In the genomic region with DNA sequence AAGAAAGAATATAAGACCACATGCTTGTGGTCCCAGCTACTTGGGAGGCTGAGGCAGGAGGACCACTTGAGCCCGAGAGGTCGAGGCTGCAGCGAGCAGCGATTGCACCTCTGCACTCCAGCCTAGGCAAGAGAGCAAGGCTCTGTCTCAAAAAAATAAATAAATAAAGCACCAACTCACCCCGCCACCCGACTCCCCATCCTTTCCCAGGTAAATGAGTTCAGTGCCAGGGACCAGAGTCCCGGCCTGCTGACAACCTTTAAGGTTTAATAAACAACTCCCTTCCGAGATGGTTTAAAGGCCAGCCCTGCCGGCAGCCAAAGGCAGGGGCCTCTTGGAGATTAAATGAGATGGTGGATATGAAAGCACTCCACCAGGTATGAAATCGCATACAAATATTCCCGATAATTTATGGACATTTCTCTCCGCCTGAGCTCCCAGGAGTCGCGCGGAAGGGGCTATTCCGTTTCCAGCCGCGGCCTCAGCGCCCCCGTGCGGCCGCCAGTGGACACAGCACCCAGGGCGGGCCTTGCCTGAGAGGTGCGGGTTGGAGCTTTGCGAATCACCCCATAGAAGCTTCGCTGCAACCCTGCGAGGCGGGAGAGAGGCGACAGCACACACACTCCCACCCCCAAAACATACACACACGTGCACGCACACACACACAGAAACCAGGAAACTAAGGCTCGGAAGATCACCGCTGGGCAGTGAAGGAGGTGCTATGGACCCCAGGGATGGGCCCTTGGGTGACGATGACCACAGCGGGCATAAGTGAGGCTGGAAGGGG, we compare ENCODE assay signal across 1 cellular context.
TF ChIP-seq lines count a peak whose summit lies in the region.

No MANE protein-coding gene starts in this region.

TF ChIP-seq in HepG2, 621 proteins besides CTCF, POLR2A, EP300 and RAD21 (continues in another document):
- TF ChIP-seq, protein P1, sequence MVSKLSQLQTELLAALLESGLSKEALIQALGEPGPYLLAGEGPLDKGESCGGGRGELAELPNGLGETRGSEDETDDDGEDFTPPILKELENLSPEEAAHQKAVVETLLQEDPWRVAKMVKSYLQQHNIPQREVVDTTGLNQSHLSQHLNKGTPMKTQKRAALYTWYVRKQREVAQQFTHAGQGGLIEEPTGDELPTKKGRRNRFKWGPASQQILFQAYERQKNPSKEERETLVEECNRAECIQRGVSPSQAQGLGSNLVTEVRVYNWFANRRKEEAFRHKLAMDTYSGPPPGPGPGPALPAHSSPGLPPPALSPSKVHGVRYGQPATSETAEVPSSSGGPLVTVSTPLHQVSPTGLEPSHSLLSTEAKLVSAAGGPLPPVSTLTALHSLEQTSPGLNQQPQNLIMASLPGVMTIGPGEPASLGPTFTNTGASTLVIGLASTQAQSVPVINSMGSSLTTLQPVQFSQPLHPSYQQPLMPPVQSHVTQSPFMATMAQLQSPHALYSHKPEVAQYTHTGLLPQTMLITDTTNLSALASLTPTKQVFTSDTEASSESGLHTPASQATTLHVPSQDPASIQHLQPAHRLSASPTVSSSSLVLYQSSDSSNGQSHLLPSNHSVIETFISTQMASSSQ (IDR thresholded peaks at IDR 0.05; ENCODE audit: low read depth): no peak
- TF ChIP-seq, protein P1 (CRISPR knock-in tag; IDR thresholded peaks at IDR 0.05; ENCODE audit: borderline replicate concordance): no peak
- no peak for TF ChIP-seq RBM22 (optimal IDR thresholded peaks at IDR 0.05; ENCODE audit: low read length)
- no peak for TF ChIP-seq ZNF749 (CRISPR knock-in tag; IDR thresholded peaks at IDR 0.05; ENCODE audit: borderline replicate concordance)
- TF ChIP-seq, protein P2, sequence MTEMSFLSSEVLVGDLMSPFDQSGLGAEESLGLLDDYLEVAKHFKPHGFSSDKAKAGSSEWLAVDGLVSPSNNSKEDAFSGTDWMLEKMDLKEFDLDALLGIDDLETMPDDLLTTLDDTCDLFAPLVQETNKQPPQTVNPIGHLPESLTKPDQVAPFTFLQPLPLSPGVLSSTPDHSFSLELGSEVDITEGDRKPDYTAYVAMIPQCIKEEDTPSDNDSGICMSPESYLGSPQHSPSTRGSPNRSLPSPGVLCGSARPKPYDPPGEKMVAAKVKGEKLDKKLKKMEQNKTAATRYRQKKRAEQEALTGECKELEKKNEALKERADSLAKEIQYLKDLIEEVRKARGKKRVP (CRISPR knock-in tag; IDR thresholded peaks at IDR 0.05): no peak
- 0 out of 2 replicates have a peak, but pooled peaks have one; percentile 12 for TF ChIP-seq CEBPG (CRISPR knock-in tag; IDR thresholded peaks at IDR 0.05)
- TF ChIP-seq ZNF431 (CRISPR knock-in tag; IDR thresholded peaks at IDR 0.05; ENCODE audit: borderline replicate concordance, low read depth): no peak
- TF ChIP-seq KLF13 (CRISPR knock-in tag; IDR thresholded peaks at IDR 0.05): no peak
- no peak for TF ChIP-seq ZZZ3 (CRISPR knock-in tag; IDR thresholded peaks at IDR 0.05; ENCODE audit: borderline replicate concordance)
- no peak for TF ChIP-seq ZNF335 (CRISPR knock-in tag; IDR thresholded peaks at IDR 0.05)
- TF ChIP-seq CBFB (CRISPR knock-in tag; IDR thresholded peaks at IDR 0.05): no peak
- TF ChIP-seq ZNF761 (CRISPR knock-in tag; conservative IDR thresholded peaks at IDR 0.05): no peak
- TF ChIP-seq TBX2 (CRISPR knock-in tag; IDR thresholded peaks at IDR 0.05; ENCODE audit: borderline replicate concordance): no peak; the same call in 1 of the 2 replicates
- no peak for TF ChIP-seq ZSCAN9 (CRISPR knock-in tag; IDR thresholded peaks at IDR 0.05; ENCODE audit: borderline replicate concordance)
- no peak for TF ChIP-seq ZNF207 (IDR thresholded peaks at IDR 0.05; ENCODE audit: borderline replicate concordance)
- no peak for TF ChIP-seq RBFOX2 (IDR thresholded peaks at IDR 0.05; ENCODE audit: low read depth, low read length)
- TF ChIP-seq CBX1 (IDR thresholded peaks at IDR 0.05; ENCODE audit: low read depth): peak; percentile 39
- TF ChIP-seq PITX1 (CRISPR knock-in tag; IDR thresholded peaks at IDR 0.05): no peak
- 0 out of 2 replicates have a peak, but pooled peaks have one; percentile 18 for TF ChIP-seq ZNF768 (CRISPR knock-in tag; IDR thresholded peaks at IDR 0.05)
- 0 out of 2 replicates have a peak, but pooled peaks have one; percentile 36 for TF ChIP-seq KMT2B (CRISPR knock-in tag; IDR thresholded peaks at IDR 0.05)
- TF ChIP-seq, protein P3, sequence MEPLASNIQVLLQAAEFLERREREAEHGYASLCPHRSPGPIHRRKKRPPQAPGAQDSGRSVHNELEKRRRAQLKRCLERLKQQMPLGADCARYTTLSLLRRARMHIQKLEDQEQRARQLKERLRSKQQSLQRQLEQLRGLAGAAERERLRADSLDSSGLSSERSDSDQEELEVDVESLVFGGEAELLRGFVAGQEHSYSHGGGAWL (CRISPR knock-in tag; IDR thresholded peaks at IDR 0.05): 0 out of 2 replicates have a peak, but pooled peaks have one; percentile 17
- peak; percentile 30; the same call in 1 of the 2 replicates for TF ChIP-seq ERF (CRISPR knock-in tag; IDR thresholded peaks at IDR 0.05)
- TF ChIP-seq ZSCAN21 (CRISPR knock-in tag; IDR thresholded peaks at IDR 0.05; ENCODE audit: borderline replicate concordance): peak; percentile 21; the same call in 1 of the 2 replicates
- TF ChIP-seq, protein P4, sequence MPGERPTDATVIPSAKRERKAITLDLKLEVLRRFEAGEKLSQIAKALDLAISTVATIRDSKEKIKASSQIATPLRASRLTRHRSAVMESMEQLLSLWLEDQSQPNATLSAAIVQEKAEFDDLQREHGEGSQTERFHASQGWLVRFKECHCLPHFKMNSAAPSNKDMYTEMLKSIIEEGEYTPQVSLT (CRISPR knock-in tag; IDR thresholded peaks at IDR 0.05; ENCODE audit: borderline replicate concordance, low read depth): no peak
- peak; percentile 86; the same call in 1 of the 2 replicates for TF ChIP-seq KDM2A (CRISPR knock-in tag; IDR thresholded peaks at IDR 0.05; ENCODE audit: borderline replicate concordance, low read depth)
- TF ChIP-seq, protein P5, sequence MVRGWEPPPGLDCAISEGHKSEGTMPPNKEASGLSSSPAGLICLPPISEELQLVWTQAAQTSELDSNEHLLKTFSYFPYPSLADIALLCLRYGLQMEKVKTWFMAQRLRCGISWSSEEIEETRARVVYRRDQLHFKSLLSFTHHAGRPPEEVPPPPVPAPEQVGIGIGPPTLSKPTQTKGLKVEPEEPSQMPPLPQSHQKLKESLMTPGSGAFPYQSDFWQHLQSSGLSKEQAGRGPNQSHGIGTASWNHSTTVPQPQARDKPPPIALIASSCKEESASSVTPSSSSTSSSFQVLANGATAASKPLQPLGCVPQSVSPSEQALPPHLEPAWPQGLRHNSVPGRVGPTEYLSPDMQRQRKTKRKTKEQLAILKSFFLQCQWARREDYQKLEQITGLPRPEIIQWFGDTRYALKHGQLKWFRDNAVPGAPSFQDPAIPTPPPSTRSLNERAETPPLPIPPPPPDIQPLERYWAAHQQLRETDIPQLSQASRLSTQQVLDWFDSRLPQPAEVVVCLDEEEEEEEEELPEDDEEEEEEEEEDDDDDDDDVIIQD (CRISPR knock-in tag; IDR thresholded peaks at IDR 0.05; ENCODE audit: low read depth): no peak
- TF ChIP-seq ONECUT2 (CRISPR knock-in tag; IDR thresholded peaks at IDR 0.05): no peak
- TF ChIP-seq CEBPB (IDR thresholded peaks at IDR 0.05; ENCODE audit: borderline replicate concordance, low read depth, low read length): no peak
- 0 out of 3 replicates have a peak, but pooled peaks have one; percentile 22 for TF ChIP-seq MXI1 (IDR thresholded peaks at IDR 0.05; ENCODE audit: borderline replicate concordance, low read depth, low read length)
- TF ChIP-seq ZNF589 (CRISPR knock-in tag; conservative IDR thresholded peaks at IDR 0.05): no peak
- TF ChIP-seq NFE2L2 (IDR thresholded peaks at IDR 0.05; ENCODE audit: low read length): no peak
- no peak for TF ChIP-seq KAT7 (CRISPR knock-in tag; IDR thresholded peaks at IDR 0.05; ENCODE audit: borderline replicate concordance)
- TF ChIP-seq, protein P6, sequence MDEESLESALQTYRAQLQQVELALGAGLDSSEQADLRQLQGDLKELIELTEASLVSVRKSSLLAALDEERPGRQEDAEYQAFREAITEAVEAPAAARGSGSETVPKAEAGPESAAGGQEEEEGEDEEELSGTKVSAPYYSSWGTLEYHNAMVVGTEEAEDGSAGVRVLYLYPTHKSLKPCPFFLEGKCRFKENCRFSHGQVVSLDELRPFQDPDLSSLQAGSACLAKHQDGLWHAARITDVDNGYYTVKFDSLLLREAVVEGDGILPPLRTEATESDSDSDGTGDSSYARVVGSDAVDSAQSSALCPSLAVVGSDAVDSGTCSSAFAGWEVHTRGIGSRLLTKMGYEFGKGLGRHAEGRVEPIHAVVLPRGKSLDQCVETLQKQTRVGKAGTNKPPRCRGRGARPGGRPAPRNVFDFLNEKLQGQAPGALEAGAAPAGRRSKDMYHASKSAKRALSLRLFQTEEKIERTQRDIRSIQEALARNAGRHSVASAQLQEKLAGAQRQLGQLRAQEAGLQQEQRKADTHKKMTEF (CRISPR knock-in tag; IDR thresholded peaks at IDR 0.05): peak; percentile 41; the same call in 1 of the 2 replicates
- TF ChIP-seq, protein P7, sequence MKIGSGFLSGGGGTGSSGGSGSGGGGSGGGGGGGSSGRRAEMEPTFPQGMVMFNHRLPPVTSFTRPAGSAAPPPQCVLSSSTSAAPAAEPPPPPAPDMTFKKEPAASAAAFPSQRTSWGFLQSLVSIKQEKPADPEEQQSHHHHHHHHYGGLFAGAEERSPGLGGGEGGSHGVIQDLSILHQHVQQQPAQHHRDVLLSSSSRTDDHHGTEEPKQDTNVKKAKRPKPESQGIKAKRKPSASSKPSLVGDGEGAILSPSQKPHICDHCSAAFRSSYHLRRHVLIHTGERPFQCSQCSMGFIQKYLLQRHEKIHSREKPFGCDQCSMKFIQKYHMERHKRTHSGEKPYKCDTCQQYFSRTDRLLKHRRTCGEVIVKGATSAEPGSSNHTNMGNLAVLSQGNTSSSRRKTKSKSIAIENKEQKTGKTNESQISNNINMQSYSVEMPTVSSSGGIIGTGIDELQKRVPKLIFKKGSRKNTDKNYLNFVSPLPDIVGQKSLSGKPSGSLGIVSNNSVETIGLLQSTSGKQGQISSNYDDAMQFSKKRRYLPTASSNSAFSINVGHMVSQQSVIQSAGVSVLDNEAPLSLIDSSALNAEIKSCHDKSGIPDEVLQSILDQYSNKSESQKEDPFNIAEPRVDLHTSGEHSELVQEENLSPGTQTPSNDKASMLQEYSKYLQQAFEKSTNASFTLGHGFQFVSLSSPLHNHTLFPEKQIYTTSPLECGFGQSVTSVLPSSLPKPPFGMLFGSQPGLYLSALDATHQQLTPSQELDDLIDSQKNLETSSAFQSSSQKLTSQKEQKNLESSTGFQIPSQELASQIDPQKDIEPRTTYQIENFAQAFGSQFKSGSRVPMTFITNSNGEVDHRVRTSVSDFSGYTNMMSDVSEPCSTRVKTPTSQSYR (CRISPR knock-in tag; IDR thresholded peaks at IDR 0.05; ENCODE audit: borderline replicate concordance): no peak
- TF ChIP-seq, protein P8, sequence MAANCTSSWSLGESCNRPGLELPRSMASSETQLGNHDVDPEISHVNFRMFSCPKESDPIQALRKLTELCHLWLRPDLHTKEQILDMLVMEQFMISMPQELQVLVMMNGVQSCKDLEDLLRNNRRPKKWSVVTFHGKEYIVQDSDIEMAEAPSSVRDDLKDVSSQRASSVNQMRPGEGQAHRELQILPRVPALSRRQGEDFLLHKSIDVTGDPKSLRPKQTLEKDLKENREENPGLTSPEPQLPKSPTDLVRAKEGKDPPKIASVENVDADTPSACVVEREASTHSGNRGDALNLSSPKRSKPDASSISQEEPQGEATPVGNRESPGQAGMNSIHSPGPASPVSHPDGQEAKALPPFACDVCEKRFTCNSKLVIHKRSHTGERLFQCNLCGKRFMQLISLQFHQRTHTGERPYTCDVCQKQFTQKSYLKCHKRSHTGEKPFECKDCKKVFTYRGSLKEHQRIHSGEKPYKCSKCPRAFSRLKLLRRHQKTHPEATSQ (CRISPR knock-in tag; IDR thresholded peaks at IDR 0.05; ENCODE audit: borderline replicate concordance): no peak
- no peak for TF ChIP-seq ZFP82 (CRISPR knock-in tag; IDR thresholded peaks at IDR 0.05; ENCODE audit: borderline replicate concordance)
- peak; percentile 46 for TF ChIP-seq RBM39 (IDR thresholded peaks at IDR 0.05; ENCODE audit: low read depth, low read length, poor library complexity, severe bottlenecking)
- TF ChIP-seq PCBP1 (IDR thresholded peaks at IDR 0.05; ENCODE audit: borderline replicate concordance, low read depth, low read length): no peak
- TF ChIP-seq, protein P9, sequence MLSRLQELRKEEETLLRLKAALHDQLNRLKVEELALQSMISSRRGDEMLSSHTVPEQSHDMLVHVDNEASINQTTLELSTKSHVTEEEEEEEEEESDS (CRISPR knock-in tag; IDR thresholded peaks at IDR 0.05; ENCODE audit: borderline replicate concordance): no peak
- TF ChIP-seq, protein P10, sequence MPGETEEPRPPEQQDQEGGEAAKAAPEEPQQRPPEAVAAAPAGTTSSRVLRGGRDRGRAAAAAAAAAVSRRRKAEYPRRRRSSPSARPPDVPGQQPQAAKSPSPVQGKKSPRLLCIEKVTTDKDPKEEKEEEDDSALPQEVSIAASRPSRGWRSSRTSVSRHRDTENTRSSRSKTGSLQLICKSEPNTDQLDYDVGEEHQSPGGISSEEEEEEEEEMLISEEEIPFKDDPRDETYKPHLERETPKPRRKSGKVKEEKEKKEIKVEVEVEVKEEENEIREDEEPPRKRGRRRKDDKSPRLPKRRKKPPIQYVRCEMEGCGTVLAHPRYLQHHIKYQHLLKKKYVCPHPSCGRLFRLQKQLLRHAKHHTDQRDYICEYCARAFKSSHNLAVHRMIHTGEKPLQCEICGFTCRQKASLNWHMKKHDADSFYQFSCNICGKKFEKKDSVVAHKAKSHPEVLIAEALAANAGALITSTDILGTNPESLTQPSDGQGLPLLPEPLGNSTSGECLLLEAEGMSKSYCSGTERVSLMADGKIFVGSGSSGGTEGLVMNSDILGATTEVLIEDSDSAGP (CRISPR knock-in tag; IDR thresholded peaks at IDR 0.05; ENCODE audit: borderline replicate concordance): peak; percentile 57; the same call in 1 of the 2 replicates
- TF ChIP-seq CENPX (CRISPR knock-in tag; IDR thresholded peaks at IDR 0.05): no peak
- 0 out of 2 replicates have a peak, but pooled peaks have one; percentile 45 for TF ChIP-seq RNF2 (conservative IDR thresholded peaks at IDR 0.05; ENCODE audit: low read depth)
- TF ChIP-seq, protein P11, sequence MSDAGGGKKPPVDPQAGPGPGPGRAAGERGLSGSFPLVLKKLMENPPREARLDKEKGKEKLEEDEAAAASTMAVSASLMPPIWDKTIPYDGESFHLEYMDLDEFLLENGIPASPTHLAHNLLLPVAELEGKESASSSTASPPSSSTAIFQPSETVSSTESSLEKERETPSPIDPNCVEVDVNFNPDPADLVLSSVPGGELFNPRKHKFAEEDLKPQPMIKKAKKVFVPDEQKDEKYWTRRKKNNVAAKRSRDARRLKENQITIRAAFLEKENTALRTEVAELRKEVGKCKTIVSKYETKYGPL (CRISPR knock-in tag; IDR thresholded peaks at IDR 0.05): no peak
- no peak for TF ChIP-seq FOXM1 (CRISPR knock-in tag; IDR thresholded peaks at IDR 0.05)
